In genomic region chr6:121794630-121795029, GRCh38 we compare ENCODE assay signal across 13 cellular contexts.
DNase-seq lines count a peak whose midpoint lies in the region; FAIRE-seq and TF ChIP-seq lines count a peak whose summit lies in the region.
"Had no signal": no experiment of that assay in that cellular context is flagged by ENCODE, and none has a peak within 500 bp of the region (broad histone marks: within the 10 kb centered on the region; RNA-seq: fewer than 3 reads in every experiment).

No MANE protein-coding gene starts in this region.

- H3K9me3 Mint-ChIP-seq in neural progenitor cell = peaks cover 15% of the 10 kb centered on the region

- dilution Hi-C loops in keratinocyte (cut with MboI; ENCODE audit: extremely low pct_ligation_motif_present, low sequenced_read_pairs) = no loop called here

- H3K27ac Mint-ChIP-seq in neural progenitor cell = no peak overlapping the region
- H3K27ac Mint-ChIP-seq: nephron had no signal

- H3K27me3 ChIP-seq in keratinocyte (ENCODE audit: control insufficient read depth, extremely low read depth, insufficient read depth, low read length) = no peaks in the 10 kb centered on the region
- H3K27me3 ChIP-seq in neural progenitor cell = no peaks in the 10 kb centered on the region
- H3K27me3 ChIP-seq: suprapubic skin had no signal

- no peaks in the 10 kb centered on the region for H3K4me1 Mint-ChIP-seq in neural progenitor cell
- H3K4me1 Mint-ChIP-seq: nephron had no signal

- no peaks in the 10 kb centered on the region for H4K20me1 ChIP-seq in keratinocyte (ENCODE audit: control insufficient read depth, extremely low read depth, insufficient read depth, low read length)
- no peaks in the 10 kb centered on the region for H4K20me1 ChIP-seq in neural progenitor cell (ENCODE audit: low read depth)

- no peaks in the 10 kb centered on the region for H3K27me3 Mint-ChIP-seq in neural progenitor cell (ENCODE audit: insufficient read depth, low read depth)

- peaks cover 8% of the 10 kb centered on the region for H3K4me1 ChIP-seq in keratinocyte (ENCODE audit: control insufficient read depth, extremely low read depth, insufficient read depth, low read length)
- no peaks in the 10 kb centered on the region for H3K4me1 ChIP-seq in neural progenitor cell
- H3K4me1 ChIP-seq: suprapubic skin had no signal

- H3K27ac ChIP-seq in keratinocyte (ENCODE audit: control insufficient read depth, insufficient read depth, low read length) (no peak overlapping the region), neural progenitor cell (no peak overlapping the region)
- H3K27ac ChIP-seq: suprapubic skin had no signal

- H3F3A ChIP-seq in neural progenitor cell (ENCODE audit: low read depth) = no peaks in the 10 kb centered on the region

- DNase-seq in AG08396 (ENCODE audit: low spot score) (peak; percentile 79), HT1080 (ENCODE audit: low read depth) (peak; percentile 90), astrocyte of the cerebellum (ENCODE audit: low read depth) (peak; percentile 84), keratinocyte (ENCODE audit: low read depth, low spot score) (peak; percentile 69), GOT3 (lab: John Stamatoyannopoulos, UW) (no peak), NCI-H1694 treated with DMSO at 0.1 percent for 48 hours (lab: John Stamatoyannopoulos, UW) (no peak), medulla oblongata (ENCODE audit: extremely low spot score) (no peak), neural progenitor cell (ENCODE audit: low spot score) (no peak)
- DNase-seq: COR-L47, Karpas-422, NCI-H446 treated with DMSO at 0.1 percent for 48 hours had no signal

- TF ChIP-seq CTCF in astrocyte of the cerebellum (IDR thresholded peaks at IDR 0.05; ENCODE audit: low read depth, low read length, missing control alignments) (no peak), keratinocyte (optimal IDR thresholded peaks at IDR 0.05 in 1 of 3, IDR thresholded peaks at IDR 0.05 in 1 of 3, conservative IDR thresholded peaks at IDR 0.05 in 1 of 3; ENCODE audit: extremely low read depth in 1 of 3, insufficient read depth in 2 of 3, low read length in 3 of 3) (no peak), neural progenitor cell (IDR thresholded peaks at IDR 0.05) (no peak)

- H3K9me3 ChIP-seq in keratinocyte (ENCODE audit: control insufficient read depth, low read depth, low read length) (peaks cover 3% of the 10 kb centered on the region), neural progenitor cell (ENCODE audit: low read depth) (no peaks in the 10 kb centered on the region)
- H3K9me3 ChIP-seq: suprapubic skin had no signal

- H3K79me2 ChIP-seq in keratinocyte (ENCODE audit: control insufficient read depth, insufficient read depth, low read length) (no peaks in the 10 kb centered on the region), neural progenitor cell (ENCODE audit: low read depth) (no peaks in the 10 kb centered on the region)

- no peaks in the 10 kb centered on the region for H3K9me1 ChIP-seq in keratinocyte (ENCODE audit: control insufficient read depth, extremely low read depth, insufficient read depth, low read length)

- H3K4me2 ChIP-seq in keratinocyte (ENCODE audit: control insufficient read depth, extremely low read depth, insufficient read depth, low read depth, low read length) (no peak overlapping the region), neural progenitor cell (no peak overlapping the region)

- FAIRE-seq in keratinocyte (lab: Jason Lieb, UNC) = peak; percentile 90

- no peak overlapping the region for H3K4me3 Mint-ChIP-seq in neural progenitor cell
- H3K4me3 Mint-ChIP-seq: nephron had no signal

- in situ Hi-C loops in astrocyte of the cerebellum (cut with HindIII; ENCODE audit: low sequenced_read_pairs) = no loop called here

- H2AFZ ChIP-seq in keratinocyte (ENCODE audit: control insufficient read depth, low read length) = no peak overlapping the region
- no peak overlapping the region for H2AFZ ChIP-seq in neural progenitor cell (replicated peaks)

- no peak overlapping the region for H3K9ac ChIP-seq in keratinocyte (ENCODE audit: control insufficient read depth, extremely low read depth, insufficient read depth, low read length)
- H3K9ac ChIP-seq in neural progenitor cell = no peak overlapping the region

- H3K36me3 ChIP-seq in keratinocyte (ENCODE audit: control insufficient read depth in 2 of 2, extremely low read depth in 1 of 2, insufficient read depth in 2 of 2, low read length in 2 of 2) (no peaks in the 10 kb centered on the region), neural progenitor cell (no peaks in the 10 kb centered on the region)
- H3K36me3 ChIP-seq: suprapubic skin had no signal

- H3K4me3 ChIP-seq in astrocyte of the cerebellum (ENCODE audit: low read depth, low read length) = no peak overlapping the region
- no peak overlapping the region for H3K4me3 ChIP-seq in keratinocyte (ENCODE audit: control insufficient read depth in 2 of 3, extremely low read depth in 1 of 3, insufficient read depth in 2 of 3, low read depth in 1 of 3, low read length in 3 of 3)
- H3K4me3 ChIP-seq in neural progenitor cell = no peak overlapping the region
- H3K4me3 ChIP-seq: suprapubic skin had no signal

- peaks cover 3% of the 10 kb centered on the region for H3K36me3 Mint-ChIP-seq in neural progenitor cell

Comparison
In these comparisons a context has a peak if more than half of its experiments do, and no peak if none do; other contexts are left out.
1. DNase-seq: peak in AG08396 (single experiment), HT1080 (single experiment), astrocyte of the cerebellum (single experiment) and keratinocyte (single experiment); none in GOT3 (single experiment), NCI-H1694 treated with DMSO at 0.1 percent for 48 hours (single experiment), medulla oblongata (single experiment) and neural progenitor cell (single experiment).